ENCODE assay signal across 8 cellular contexts in genomic region chr1:161523817-161524741, GRCh38. TPM values are rescaled to one million over a fixed set of nuclear protein-coding genes. Genes with fewer than 3 reads are reported as not detected.
DNase-seq lines count a peak whose midpoint lies in the region; ATAC-seq and TF ChIP-seq lines count a peak whose summit lies in the region.
"Not testable (repeated sequence)": the region's sequence is repeated elsewhere in the genome, so short reads cannot be mapped to it uniquely, and the experiment has no call there.

Gene HSPA6 (plus strand): TSS chr1:161524540. CDS start chr1:161524659, 119 bp downstream.

- H3K9ac ChIP-seq in BLaER1, result peak within 1 kb of the TSS; percentile 81

- H3K9me3 ChIP-seq in BLaER1; ectodermal cell (ENCODE audit: control insufficient read depth, low read length); right lobe of liver: not testable (repeated sequence)

- not testable (repeated sequence) for TF ChIP-seq POLR2A in right lobe of liver (IDR thresholded peaks at IDR 0.05)

- peak within 1 kb of the TSS; percentile 73 for H3K4me2 ChIP-seq in BLaER1

- intact Hi-C loops in right lobe of liver (cut with DNase I), result not testable (repeated sequence)

- DNase-seq in HT1080 (ENCODE audit: low read depth) (peak; percentile 84), NOMO-1 treated with dmso at 0.1 percent for 144 hours (lab: John Stamatoyannopoulos, UW; ENCODE audit: unreplicated experiment) (peak; percentile 35), right lobe of liver (peak; percentile 69 to 79 (median 73))
- peak; percentile 49 to 98 (median 69) for DNase-seq in activated CD8-positive, alpha-beta memory T cell treated with anti-CD3 and anti-CD28 coated beads for 48 hours (ENCODE audit: low read depth in 2 of 3, low spot score in 2 of 3)
- peak; percentile 81 to 83 for DNase-seq in stimulated activated CD4-positive, alpha-beta T cell treated with anti-CD3 and anti-CD28 coated beads, Interleukin-2, amount 100 ng/mL, for 24 hours

- H3K36me3 ChIP-seq in BLaER1; ectodermal cell (ENCODE audit: control insufficient read depth, insufficient read depth, low read length); right lobe of liver: not testable (repeated sequence)

- H3K27me3 ChIP-seq in BLaER1, result peaks cover 11% of the 10 kb centered on the region
- H3K27me3 ChIP-seq in ectodermal cell (ENCODE audit: control insufficient read depth, insufficient read depth, low read length, poor library complexity, severe bottlenecking), result peaks cover 43% of the 10 kb centered on the region
- H3K27me3 ChIP-seq in right lobe of liver, result not testable (repeated sequence)

- H3K27ac ChIP-seq in BLaER1, result peak within 1 kb of the TSS; percentile 55; the same call in 1 of the 2 replicates
- H3K27ac ChIP-seq in ectodermal cell (ENCODE audit: insufficient read depth, low read depth, low read length, poor library complexity, severe bottlenecking), result not testable (repeated sequence)
- H3K27ac ChIP-seq in right lobe of liver, result peak within 1 kb of the TSS; percentile 82 to 89 (median 86)

- peak; percentile 53 for ATAC-seq in GM19452 (IDR thresholded peaks at IDR 0.05; ENCODE audit: unreplicated experiment)
- peak; percentile 84 to 85 (median 85) for ATAC-seq in right lobe of liver

- TF ChIP-seq CTCF in right lobe of liver (IDR thresholded peaks at IDR 0.05), result not testable (repeated sequence)

- H3K4me3 ChIP-seq in BLaER1 (peak within 1 kb of the TSS; percentile 79), ectodermal cell (ENCODE audit: insufficient read depth, low read depth, low read length) (peak within 1 kb of the TSS; percentile 83), right lobe of liver (peak within 1 kb of the TSS; percentile 60 to 69 (median 63))

- not testable (repeated sequence) for H3K4me1 ChIP-seq in BLaER1; ectodermal cell (ENCODE audit: control insufficient read depth, insufficient read depth, low read length); right lobe of liver

- WGBS in ectodermal cell, 2 experiments, result 1% methylated on average over 53 to 55 of the region's 72 CpGs
- WGBS in right lobe of liver (ENCODE audit: insufficient coverage, low coverage, low lambda C conversion rate, missing lambda C conversion rate), result 0% methylated on average over 25 of the region's 72 CpGs

- not testable (repeated sequence) for H4K20me1 ChIP-seq in BLaER1

RNA-seq across cellular contexts. Expression of gene HSPA6, which starts in this region (rescaled TPM):
- 1.5 and 1.9 TPM in 2 replicates for total RNA-seq in HT1080 (2014; rRNA removed; shearing (Covaris generic))
- 0.34 and 1.2 TPM in 2 replicates for polyA plus RNA-seq in HT1080 (2015; cell fraction: cytosol; rRNA removed)
- polyA plus RNA-seq in HT1080 (2015; cell fraction: nucleus; rRNA removed), result 0.57 and 0.67 TPM in 2 replicates
- polyA plus RNA-seq in ectodermal cell (2013, experiment 1 of 4), result not detected
- not detected for polyA plus RNA-seq in ectodermal cell (2013, experiment 2 of 4)
- polyA plus RNA-seq in ectodermal cell (2013, experiment 3 of 4), result not detected
- not detected for polyA plus RNA-seq in ectodermal cell (2013, experiment 4 of 4)
- total RNA-seq in right lobe of liver, result 1 to 10 TPM in 4 of 6 experiments, under 1 TPM in 2; 0.59 to 3.1 (median 1.6) TPM
